1 cellular context compared by ENCODE assay signal in genomic region chr9:130128782-130129424, GRCh38.
TF ChIP-seq lines count a peak whose summit lies in the region.

No MANE protein-coding gene starts in this region.

TF ChIP-seq in GM12878, 131 proteins besides CTCF, POLR2A, EP300 and RAD21 (continued from another document):
- TF ChIP-seq NKRF (conservative IDR thresholded peaks at IDR 0.05) (0 out of 2 replicates have a peak, but pooled peaks have one; percentile 8), ATF3 (IDR thresholded peaks at IDR 0.05; ENCODE audit: borderline replicate concordance, extremely low read depth, low read depth, low read length) (no peak), STAT3 (IDR thresholded peaks at IDR 0.05; ENCODE audit: low read depth, low read length) (0 out of 2 replicates have a peak, but pooled peaks have one; percentile 17), TBL1XR1 (IDR thresholded peaks at IDR 0.05; ENCODE audit: low read depth, low read length) (no peak), MTA2 (IDR thresholded peaks at IDR 0.05; ENCODE audit: low read depth) (peak; percentile 100), PKNOX1 (IDR thresholded peaks at IDR 0.05) (peak; percentile 59; the same call in 1 of the 2 replicates), IKZF2 (IDR thresholded peaks at IDR 0.05) (peak; percentile 78 to 85; a peak in 3 of 4 replicates), SREBF1 (IDR thresholded peaks at IDR 0.05; ENCODE audit: low read length) (no peak), ZBED1 (IDR thresholded peaks at IDR 0.05; ENCODE audit: borderline replicate concordance) (peak; percentile 47; the same call in 1 of the 2 replicates), BRCA1 (IDR thresholded peaks at IDR 0.05; ENCODE audit: low read depth, low read length) (no peak), SMAD5 (IDR thresholded peaks at IDR 0.05; ENCODE audit: low read depth) (no peak), NBN (IDR thresholded peaks at IDR 0.05) (peak; percentile 85; the same call in 1 of the 2 replicates), MEF2A (IDR thresholded peaks at IDR 0.05; ENCODE audit: insufficient read depth, low read depth, low read length) (0 out of 2 replicates have a peak, but pooled peaks have one; percentile 57), EED (IDR thresholded peaks at IDR 0.05; ENCODE audit: low read depth) (no peak; the same call in 1 of the 2 replicates), FOXM1 (IDR thresholded peaks at IDR 0.05; ENCODE audit: low read depth, low read length) (0 out of 2 replicates have a peak, but pooled peaks have one; percentile 54), ATF7 (IDR thresholded peaks at IDR 0.05; ENCODE audit: low read depth) (peak; percentile 88), RAD51 (IDR thresholded peaks at IDR 0.05) (0 out of 2 replicates have a peak, but pooled peaks have one; percentile 23), SMC3 (IDR thresholded peaks at IDR 0.05; ENCODE audit: borderline replicate concordance, low read length) (no peak), MLLT1 (IDR thresholded peaks at IDR 0.05) (0 out of 2 replicates have a peak, but pooled peaks have one; percentile 34), SP1 (IDR thresholded peaks at IDR 0.05; ENCODE audit: low read depth, low read length) (peak; percentile 50), ELK1 (IDR thresholded peaks at IDR 0.05; ENCODE audit: low read depth, low read length) (0 out of 2 replicates have a peak, but pooled peaks have one; percentile 6), E2F8 (IDR thresholded peaks at IDR 0.05; ENCODE audit: low read depth, partially characterized antibody) (peak; percentile 77), RELB (IDR thresholded peaks at IDR 0.05; ENCODE audit: low read depth) (peak; percentile 84; the same call in 1 of the 2 replicates), PAX5 (IDR thresholded peaks at IDR 0.05; ENCODE audit: borderline replicate concordance, low read depth, low read length) (peak; percentile 85), ZBTB33 (IDR thresholded peaks at IDR 0.05) (no peak), MTA3 (IDR thresholded peaks at IDR 0.05; ENCODE audit: borderline replicate concordance, low read length) (0 out of 2 replicates have a peak, but pooled peaks have one; percentile 49), CHD2 (IDR thresholded peaks at IDR 0.05; ENCODE audit: borderline replicate concordance, low read depth, low read length) (peak; percentile 34; the same call in 1 of the 2 replicates)
